In genomic region chr4:120730777-120731320, GRCh38 we compare ENCODE assay signal across 15 cellular contexts.
"Had no signal": no experiment of that assay in that cellular context is flagged by ENCODE, and none has a peak within 500 bp of the region (broad histone marks: within the 10 kb centered on the region; RNA-seq: fewer than 3 reads in every experiment).

No MANE protein-coding gene starts in this region.

- H2AFZ ChIP-seq: hepatocyte had no signal

- DNase-seq: activated CD4-positive, alpha-beta T cell treated with anti-CD3 and anti-CD28 coated beads, Interleukin-2, amount 50 U/mL, for 1 hour; activated CD4-positive, CD25-positive, alpha-beta regulatory T cell; activated CD8-positive, alpha-beta memory T cell treated with anti-CD3 and anti-CD28 coated beads for 24 hours; activated gamma-delta T cell treated with Interleukin-2 at 50 U/mL for 16 hours; amniotic stem cell; central memory CD4-positive, alpha-beta T cell; colonic mucosa; left lung; psoas muscle; spleen had no signal

- H3K27ac ChIP-seq: colonic mucosa, hepatocyte, left lung, psoas muscle, spleen, suprapubic skin had no signal

- H3K4me1 ChIP-seq: colonic mucosa, left lung, psoas muscle, spleen, suprapubic skin had no signal

- ATAC-seq: esophagus mucosa; left lung; natural killer cell treated with Interleukin-12 subunit alpha and Interleukin-12 subunit beta and Interleukin-15 and Interleukin-18, amount 100 ng/mL, for 72 hours; sciatic nerve had no signal

- H3K36me3 ChIP-seq: colonic mucosa, left lung, suprapubic skin had no signal

- H3K79me2 ChIP-seq: hepatocyte had no signal

- H3K4me2 ChIP-seq: hepatocyte had no signal

- H3K9me3 ChIP-seq: colonic mucosa, left lung, psoas muscle, spleen, suprapubic skin had no signal

- H3K27me3 ChIP-seq: colonic mucosa, hepatocyte, left lung, spleen, suprapubic skin had no signal

- H3K4me3 ChIP-seq: colonic mucosa, hepatocyte, left lung, psoas muscle, spleen, suprapubic skin had no signal
